In the genomic region with DNA sequence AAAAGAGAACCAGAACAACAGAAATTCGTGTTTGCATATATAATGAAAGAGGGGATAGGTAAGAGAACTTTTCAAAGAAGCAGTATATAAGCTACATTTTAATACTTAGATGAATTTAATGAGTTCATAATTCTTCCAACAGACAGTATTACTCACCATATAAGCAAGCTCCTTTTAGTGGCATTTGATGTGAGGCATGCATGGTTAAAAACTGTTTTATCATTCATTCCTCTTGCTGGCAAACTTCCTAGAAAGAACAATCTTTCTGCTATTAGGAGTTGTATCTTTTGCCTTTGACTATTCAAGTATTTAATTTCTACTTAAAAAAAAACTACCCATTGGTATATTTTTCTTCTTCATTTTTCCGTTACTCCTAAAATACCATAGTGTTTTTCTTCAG, we compare ENCODE assay signal across 1 cellular context.
TF ChIP-seq lines count a peak whose summit lies in the region.

No MANE protein-coding gene starts in this region.

TF ChIP-seq in IMR-90, 13 proteins besides CTCF, POLR2A, EP300 and RAD21 (continued from another document):
- no peak for TF ChIP-seq MAFK (IDR thresholded peaks at IDR 0.05; ENCODE audit: low read depth, low read length)
- TF ChIP-seq FOS (IDR thresholded peaks at IDR 0.05; ENCODE audit: low read depth, low read length), result no peak
- no peak for TF ChIP-seq MAZ (IDR thresholded peaks at IDR 0.05; ENCODE audit: borderline replicate concordance, low read depth, low read length)
- no peak for TF ChIP-seq SMC3 (IDR thresholded peaks at IDR 0.05; ENCODE audit: low read depth, low read length)
- TF ChIP-seq NFE2L2 (IDR thresholded peaks at IDR 0.05; ENCODE audit: low read depth, low read length), result no peak
- TF ChIP-seq RCOR1 (IDR thresholded peaks at IDR 0.05; ENCODE audit: insufficient replicate concordance, low read length), result no peak
- TF ChIP-seq CEBPB (IDR thresholded peaks at IDR 0.05; ENCODE audit: low read depth, low read length), result no peak
